Comparison of ENCODE assay signal across 8 cellular contexts in the genomic region with DNA sequence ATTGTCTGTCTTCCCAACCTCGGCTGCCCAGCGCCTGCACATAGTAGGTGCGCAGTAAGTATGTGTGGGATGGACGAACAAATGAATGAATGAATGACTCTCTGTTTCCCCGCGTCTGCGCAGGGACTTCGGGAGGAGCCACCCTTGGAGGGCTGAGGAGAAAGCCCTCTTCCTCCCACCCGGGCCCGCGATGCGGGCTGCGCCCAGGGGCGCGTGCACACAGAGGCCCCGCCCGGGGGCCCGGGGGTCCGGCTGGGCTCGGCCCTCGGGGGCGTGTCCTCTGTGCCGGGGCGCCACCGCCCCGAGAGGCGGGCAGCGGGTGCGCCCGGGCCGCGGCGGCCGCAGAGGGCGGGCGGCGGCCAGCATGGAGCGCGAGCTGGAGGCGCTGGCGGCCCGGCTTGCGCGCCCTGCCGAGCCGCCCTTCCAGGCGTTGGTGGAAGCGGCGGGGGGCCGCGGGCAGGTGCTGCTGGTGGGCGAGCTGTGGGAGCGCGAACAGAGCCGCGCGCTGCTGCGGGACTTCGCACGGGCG. TPM values are rescaled to one million over a fixed set of nuclear protein-coding genes. Genes with fewer than 3 reads are reported as not detected.
DNase-seq lines count a peak whose midpoint lies in the region; ATAC-seq, FAIRE-seq and TF ChIP-seq lines count a peak whose summit lies in the region.

A gene (plus strand): TSS at position 322 of the 529 bp plus-strand sequence. CDS start 43 bp downstream, at position 365.

- no peak within 1 kb of the TSS for H3K27ac Mint-ChIP-seq in activated CD4-positive, alpha-beta T cell treated with anti-CD3 and anti-CD28 coated beads, Interleukin-2, amount 10 ng/mL, durations not matched to agents 7 days and 5 days
- H3K27ac Mint-ChIP-seq in activated B cell treated with CpG ODN at 0.5 μM for 24 hours, result no peak within 1 kb of the TSS

- H3K36me3 Mint-ChIP-seq in activated CD4-positive, alpha-beta T cell treated with anti-CD3 and anti-CD28 coated beads, Interleukin-2, amount 10 ng/mL, durations not matched to agents 7 days and 5 days (ENCODE audit: low read depth), result no peaks in the 10 kb centered on the region
- no peaks in the 10 kb centered on the region for H3K36me3 Mint-ChIP-seq in activated B cell treated with CpG ODN at 0.5 μM for 24 hours (ENCODE audit: low read depth)

- no peaks in the 10 kb centered on the region for H3K9me3 ChIP-seq in keratinocyte (ENCODE audit: control insufficient read depth, low read depth, low read length)

- POLR2A ChIA-PET in activated CD4-positive, alpha-beta T cell treated with anti-CD3 and anti-CD28 coated beads, Interleukin-2, amount 10 ng/mL, durations not matched to agents 7 days and 5 days (lab: Charles Lee), result no interaction called here
- POLR2A ChIA-PET in activated B cell treated with CpG ODN at 0.5 μM for 24 hours (lab: Charles Lee), result no interaction called here

- no peak for ATAC-seq in activated B cell treated with CpG ODN at 0.5 μM for 24 hours (ENCODE audit: low read depth)
- ATAC-seq in GM21528 (IDR thresholded peaks at IDR 0.05; ENCODE audit: low FRiP score, unreplicated experiment), result no peak

- peak within 1 kb of the TSS; percentile 29 for H3K4me2 ChIP-seq in keratinocyte (ENCODE audit: control insufficient read depth, extremely low read depth, insufficient read depth, low read depth, low read length)

- H3K4me3 ChIP-seq in keratinocyte (ENCODE audit: control insufficient read depth in 2 of 3, extremely low read depth in 1 of 3, insufficient read depth in 2 of 3, low read depth in 1 of 3, low read length in 3 of 3), result no peak within 1 kb of the TSS

- no peak for FAIRE-seq in keratinocyte (lab: Jason Lieb, UNC)

- H3K27me3 Mint-ChIP-seq in activated CD4-positive, alpha-beta T cell treated with anti-CD3 and anti-CD28 coated beads, Interleukin-2, amount 10 ng/mL, durations not matched to agents 7 days and 5 days, result peaks cover 75% of the 10 kb centered on the region
- H3K27me3 Mint-ChIP-seq in activated B cell treated with CpG ODN at 0.5 μM for 24 hours, result peaks cover 49% of the 10 kb centered on the region

- H3K36me3 ChIP-seq in keratinocyte (ENCODE audit: control insufficient read depth in 2 of 2, extremely low read depth in 1 of 2, insufficient read depth in 2 of 2, low read length in 2 of 2), result no peaks in the 10 kb centered on the region

- no peak for DNase-seq in activated CD4-positive, alpha-beta T cell treated with anti-CD3 and anti-CD28 coated beads, Interleukin-2, amount 10 ng/mL, durations not matched to agents 7 days and 5 days
- no peak for DNase-seq in activated CD4-positive, alpha-beta T cell treated with anti-CD3 and anti-CD28 coated beads, Interleukin-2, amount 50 U/mL, for 48 hours
- DNase-seq in activated B cell treated with CpG ODN at 0.5 μM for 24 hours (no peak), keratinocyte (ENCODE audit: low read depth, low spot score) (no peak), inferior parietal cortex (ENCODE audit: extremely low spot score) (no peak)
- DNase-seq in stimulated activated CD4-positive, alpha-beta T cell treated with anti-CD3 and anti-CD28 coated beads, Interleukin-4, amount 100 ng/mL, for 4 hours, result no peak

- dilution Hi-C loops in keratinocyte (cut with MboI; ENCODE audit: extremely low pct_ligation_motif_present, low sequenced_read_pairs), result no loop called here

- TF ChIP-seq CTCF in activated B cell treated with CpG ODN at 0.5 μM for 24 hours (IDR thresholded peaks at IDR 0.05), result no peak
- TF ChIP-seq CTCF in keratinocyte (optimal IDR thresholded peaks at IDR 0.05 in 1 of 3, IDR thresholded peaks at IDR 0.05 in 1 of 3, conservative IDR thresholded peaks at IDR 0.05 in 1 of 3; ENCODE audit: extremely low read depth in 1 of 3, insufficient read depth in 2 of 3, low read length in 3 of 3), result no peak

- no peaks in the 10 kb centered on the region for H4K20me1 ChIP-seq in keratinocyte (ENCODE audit: control insufficient read depth, extremely low read depth, insufficient read depth, low read length)

- CTCF ChIA-PET in activated CD4-positive, alpha-beta T cell treated with anti-CD3 and anti-CD28 coated beads, Interleukin-2, amount 10 ng/mL, durations not matched to agents 7 days and 5 days (lab: Charles Lee), result interaction anchor here (0.6 to 1.2 kb wide), 2 partner anchors 14 to 1501 kb away, joined by 3 to 4 read pairs; no protein-coding TSS in a partner anchor
- CTCF ChIA-PET in activated B cell treated with CpG ODN at 0.5 μM for 24 hours (lab: Charles Lee), result no interaction called here

- no peak within 1 kb of the TSS for H3K9ac ChIP-seq in keratinocyte (ENCODE audit: control insufficient read depth, extremely low read depth, insufficient read depth, low read length)

- H3K9me3 Mint-ChIP-seq in activated CD4-positive, alpha-beta T cell treated with anti-CD3 and anti-CD28 coated beads, Interleukin-2, amount 10 ng/mL, durations not matched to agents 7 days and 5 days, result no peaks in the 10 kb centered on the region
- H3K9me3 Mint-ChIP-seq in activated B cell treated with CpG ODN at 0.5 μM for 24 hours, result no peaks in the 10 kb centered on the region

- H3K27ac ChIP-seq in keratinocyte (ENCODE audit: control insufficient read depth, insufficient read depth, low read length) (no peak within 1 kb of the TSS), temporal lobe (ENCODE audit: low read depth, low read length) (peak within 1 kb of the TSS; percentile 87)

- intact Hi-C loops in activated B cell treated with CpG ODN at 0.5 μM for 24 hours (cut with micrococcal nuclease), result no loop called here

- H2AFZ ChIP-seq in keratinocyte (ENCODE audit: control insufficient read depth, low read length), result no peak within 1 kb of the TSS

- H3K4me1 ChIP-seq in keratinocyte (ENCODE audit: control insufficient read depth, extremely low read depth, insufficient read depth, low read length), result no peaks in the 10 kb centered on the region

- peaks cover 51% of the 10 kb centered on the region for H3K27me3 ChIP-seq in keratinocyte (ENCODE audit: control insufficient read depth, extremely low read depth, insufficient read depth, low read length)

- peaks cover 2% of the 10 kb centered on the region for H3K4me1 Mint-ChIP-seq in activated CD4-positive, alpha-beta T cell treated with anti-CD3 and anti-CD28 coated beads, Interleukin-2, amount 10 ng/mL, durations not matched to agents 7 days and 5 days
- H3K4me1 Mint-ChIP-seq in activated B cell treated with CpG ODN at 0.5 μM for 24 hours, result peaks cover 14% of the 10 kb centered on the region

- H3K4me3 Mint-ChIP-seq in activated CD4-positive, alpha-beta T cell treated with anti-CD3 and anti-CD28 coated beads, Interleukin-2, amount 10 ng/mL, durations not matched to agents 7 days and 5 days, result peak within 1 kb of the TSS; percentile 25
- H3K4me3 Mint-ChIP-seq in activated B cell treated with CpG ODN at 0.5 μM for 24 hours, result peak within 1 kb of the TSS; percentile 15

- no peaks in the 10 kb centered on the region for H3K79me2 ChIP-seq in keratinocyte (ENCODE audit: control insufficient read depth, insufficient read depth, low read length)

- no peaks in the 10 kb centered on the region for H3K9me1 ChIP-seq in keratinocyte (ENCODE audit: control insufficient read depth, extremely low read depth, insufficient read depth, low read length)

RNA-seq across cellular contexts. Expression of the gene that starts here (rescaled TPM):
- under 1 TPM in 1 of 2 experiments, not detected in 1; 0.15 TPM for total RNA-seq in activated CD4-positive, alpha-beta T cell treated with anti-CD3 and anti-CD28 coated beads, Interleukin-2, amount 10 ng/mL, durations not matched to agents 7 days and 5 days
- total RNA-seq in activated B cell treated with CpG ODN at 0.5 μM for 24 hours, result not detected in 2 replicates
- 0.05 to 0.09 TPM in 2 of 3 replicates, not detected in the other for polyA plus RNA-seq in keratinocyte
- not detected for polyA plus RNA-seq in keratinocyte (2011; ENCODE audit: low read depth)
- polyA plus RNA-seq in keratinocyte (2011; cell fraction: cytosol; rRNA removed), result 0.05 TPM in 1 of 2 replicates, not detected in the other
- 0.05 and 0.25 TPM in 2 replicates for polyA plus RNA-seq in keratinocyte (2011; cell fraction: nucleus; rRNA removed)
- not detected in 2 replicates for polyA plus RNA-seq in keratinocyte (2012; ENCODE audit: low replicate concordance)
- not detected in 3 replicates for polyA minus RNA-seq in keratinocyte
- polyA minus RNA-seq in keratinocyte (2011; cell fraction: cytosol; rRNA and poly(A)+ RNA removed), result not detected
- not detected in 2 replicates for polyA minus RNA-seq in keratinocyte (2011; cell fraction: nucleus; rRNA and poly(A)+ RNA removed)
- total RNA-seq in temporal lobe, result 31.0 TPM

Comparison
In these comparisons a context has a peak if more than half of its experiments do, and no peak if none do; other contexts are left out.
1. RNA of the gene that starts here (total RNA-seq): 31.0 TPM in temporal lobe (single experiment); 0.15 TPM in activated CD4-positive, alpha-beta T cell treated with anti-CD3 and anti-CD28 coated beads, Interleukin-2, amount 10 ng/mL, durations not matched to agents 7 days and 5 days and not detected in activated B cell treated with CpG ODN at 0.5 μM for 24 hours; every median in the first group is over 10 times any median in the second.